8 cellular contexts compared by ENCODE assay signal in genomic region chr2:119366649-119367471, GRCh38. TPM values are rescaled to one million over a fixed set of nuclear protein-coding genes. Genes with fewer than 3 reads are reported as not detected.
DNase-seq lines count a peak whose midpoint lies in the region; ATAC-seq, FAIRE-seq and TF ChIP-seq lines count a peak whose summit lies in the region.

Gene C2orf76 (minus strand): TSS chr2:119366834. CDS start chr2:119339959, 26,875 bp downstream.
Gene DBI (plus strand): TSS chr2:119366977. CDS start chr2:119367052, 75 bp downstream.

- H3K27ac ChIP-seq in OCI-LY7 (ENCODE audit: low read depth, low read length, poor library complexity, severe bottlenecking), result peak within 1 kb of the TSS; percentile 77

- TF ChIP-seq CTCF in D721Med (IDR thresholded peaks at IDR 0.05; ENCODE audit: insufficient read depth, missing control alignments) (no peak), OCI-LY7 (conservative IDR thresholded peaks at IDR 0.05; ENCODE audit: low read length) (no peak), epithelial cell of esophagus (IDR thresholded peaks at IDR 0.05; ENCODE audit: insufficient read depth, low read depth, low read length, missing control alignments) (no peak), mucosa of descending colon (IDR thresholded peaks at IDR 0.05) (no peak)

- intact Hi-C loops in OCI-LY7 (cut with micrococcal nuclease; ENCODE audit: unreplicated experiment) (loop anchor here (1.0 to 10.0 kb wide), 4 partner anchors 56 to 1312 kb away; no protein-coding TSS in a partner anchor), mucosa of descending colon (cut with DNase I, micrococcal nuclease) (no loop called here)

- H3K9me2 ChIP-seq in OCI-LY7 (ENCODE audit: insufficient read depth, low read length), result no peaks in the 10 kb centered on the region

- peak; percentile 93 for ATAC-seq in GM21526 (IDR thresholded peaks at IDR 0.05; ENCODE audit: low FRiP score, unreplicated experiment)
- ATAC-seq in mucosa of descending colon, result peak; percentile 96

- H4K20me1 ChIP-seq in OCI-LY7 (ENCODE audit: insufficient read depth, low read length), result peaks cover 16% of the 10 kb centered on the region; the same call in 1 of the 2 replicates

- H3K4me3 ChIP-seq in OCI-LY7 (ENCODE audit: low read depth, low read length, poor library complexity, severe bottlenecking) (peak within 1 kb of the TSS; percentile 92), epithelial cell of esophagus (ENCODE audit: low read length) (peak within 1 kb of the TSS; percentile 93), mucosa of descending colon (peak within 1 kb of the TSS; percentile 70)

- FAIRE-seq in D721Med (lab: Jason Lieb, UNC), result no peak

- H3K36me3 ChIP-seq in OCI-LY7 (ENCODE audit: insufficient read depth, low read length), result peaks cover 44% of the 10 kb centered on the region
- no peaks in the 10 kb centered on the region for H3K36me3 ChIP-seq in mucosa of descending colon (ENCODE audit: low read depth)

- peaks cover 47% of the 10 kb centered on the region for H3K79me2 ChIP-seq in OCI-LY7 (ENCODE audit: insufficient read depth, low read depth, low read length)

- H3K4me1 ChIP-seq in OCI-LY7 (ENCODE audit: insufficient read depth, low read length, poor library complexity, severe bottlenecking), result peaks cover 39% of the 10 kb centered on the region
- peaks cover 28% of the 10 kb centered on the region for H3K4me1 ChIP-seq in mucosa of descending colon (ENCODE audit: low read depth)

- H3K9me3 ChIP-seq in OCI-LY7 (ENCODE audit: low read length), result no peaks in the 10 kb centered on the region
- H3K9me3 ChIP-seq in mucosa of descending colon, result no peaks in the 10 kb centered on the region

- DNase-seq in D721Med (ENCODE audit: insufficient read length, low spot score) (peak; percentile 93), HuH-7.5 (ENCODE audit: low spot score) (peak; percentile 90), OCI-LY7 (ENCODE audit: low spot score) (peak; percentile 97), activated T-cell treated with anti-CD3 and anti-CD28 coated beads for 4 hours (peak; percentile 81), epithelial cell of esophagus (ENCODE audit: low read depth) (peak; percentile 99), mucosa of descending colon (peak; percentile 95 to 98 (median 98))
- DNase-seq in stimulated activated CD8-positive, alpha-beta memory T cell treated with anti-CD3 and anti-CD28 coated beads, Interleukin-4, amount 100 ng/mL, for 24 hours (ENCODE audit: low read depth), result peak; percentile 88

- POLR2A ChIA-PET in OCI-LY7 (lab: Charles Lee), result interaction anchor here (0.6 to 6.5 kb wide), 14 partner anchors 11 to 65 kb away, joined by 3 to 124 read pairs (median 4); no protein-coding TSS in a partner anchor

- H3K4me2 ChIP-seq in OCI-LY7 (ENCODE audit: low read length), result peak within 1 kb of the TSS; percentile 85

- CTCF ChIA-PET in OCI-LY7 (lab: Charles Lee; ENCODE audit: unreplicated experiment), result interaction anchor here (0.6 to 1.3 kb wide), 3 partner anchors 16 to 54 kb away, joined by 3 to 5 read pairs (median 4); no protein-coding TSS in a partner anchor

- peak within 1 kb of the TSS; percentile 43; the same call in 1 of the 2 replicates for H2AFZ ChIP-seq in OCI-LY7 (ENCODE audit: low read length)

- BruUV-seq in OCI-LY7 (replicated peaks; lab: Mats Ljungman, UMichigan), result no TSS peak

RNA-seq across cellular contexts. Expression of gene C2orf76, which starts in this region (rescaled TPM):
- total RNA-seq in OCI-LY7 (2014; rRNA removed; shearing (Covaris generic)), result 14.2 and 15.4 TPM in 2 replicates
- total RNA-seq in OCI-LY7 (2022) (17.7 and 22.5 TPM in 2 replicates), mucosa of descending colon (10 to 100 TPM in 1 of 3 donors, 1 to 10 TPM in 2; 5.4 to 11.2 (median 5.5) TPM)

RNA-seq across cellular contexts. Expression of gene DBI, which starts in this region (rescaled TPM):
- 293 and 348 TPM in 2 replicates for total RNA-seq in OCI-LY7 (2014; rRNA removed; shearing (Covaris generic))
- total RNA-seq in OCI-LY7 (2022), result 309 and 338 TPM in 2 replicates
- total RNA-seq in mucosa of descending colon, result 100 to 1,000 TPM; 109 to 235 (median 221) TPM

Comparison
In these comparisons a context has a peak if more than half of its experiments do, and no peak if none do; other contexts are left out.
1. Peak in every context shown above with its lines: DNase-seq, ATAC-seq, H3K4me3 ChIP-seq and H3K27ac ChIP-seq.